In the genomic region with DNA sequence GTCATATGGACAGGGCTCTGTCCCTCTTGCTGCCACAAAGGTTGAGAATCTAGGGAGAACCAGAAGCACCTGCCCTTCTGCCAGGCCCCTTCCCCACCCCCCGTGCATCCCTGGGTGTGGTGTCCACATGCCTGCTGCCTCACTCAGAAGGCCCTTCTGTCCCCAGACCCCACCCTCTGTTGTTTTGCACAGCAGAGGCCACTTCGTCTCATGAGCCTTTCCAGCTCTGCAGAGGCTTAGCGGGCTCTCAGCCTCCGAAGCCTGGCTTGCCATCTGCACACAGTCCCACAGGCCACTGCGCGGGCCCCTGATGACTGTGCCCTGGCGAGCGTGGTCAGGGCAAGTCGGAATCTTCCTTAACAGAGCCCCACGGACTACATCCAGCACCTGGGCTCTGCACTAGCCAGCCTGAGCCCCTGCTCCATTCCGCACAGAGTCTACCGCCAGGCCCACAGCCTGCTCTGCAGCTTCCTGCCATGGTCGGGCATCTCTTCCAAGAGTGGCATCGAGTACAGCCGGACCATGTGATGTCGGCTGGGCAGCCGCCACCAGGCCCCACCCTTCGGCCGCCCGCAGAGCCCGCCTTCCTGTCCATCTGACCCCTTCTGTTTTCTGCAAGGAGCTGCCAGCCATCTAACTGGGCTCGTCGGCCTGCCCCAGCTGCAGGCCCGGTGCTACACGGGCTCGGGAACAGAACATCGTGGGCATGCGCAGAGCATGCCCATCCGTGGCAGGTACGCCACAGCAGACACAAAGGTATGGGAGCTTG, we compare ENCODE assay signal across 35 cellular contexts. TPM values are rescaled to one million over a fixed set of nuclear protein-coding genes. Genes with fewer than 3 reads are reported as not detected.
DNase-seq lines count a peak whose midpoint lies in the region; ATAC-seq, FAIRE-seq and TF ChIP-seq lines count a peak whose summit lies in the region.
"Had no signal": no experiment of that assay in that cellular context is flagged by ENCODE, and none has a peak within 500 bp of the region (broad histone marks: within the 10 kb centered on the region; RNA-seq: fewer than 3 reads in every experiment).

No MANE protein-coding gene starts in this region.

- dilution Hi-C loops in IMR-90 (cut with HindIII; ENCODE audit: low sequenced_read_pairs, unreplicated experiment) = no loop called here

- WGBS in IMR-90 (ENCODE audit: extremely low coverage in 2 of 2, insufficient read length in 1 of 2), 2 experiments = 91% methylated on average over 21 of the region's 30 CpGs; no CpG with 5 or more reads in 1 of the 2 experiments
- 91 to 92% (median 91%) methylated on average over 30 of the region's 30 CpGs for WGBS in small intestine, 3 donors

- no peaks in the 10 kb centered on the region for H3K9me3 ChIP-seq in A673 (ENCODE audit: low read depth, low read length, poor library complexity, severe bottlenecking)
- no peaks in the 10 kb centered on the region for H3K9me3 ChIP-seq in IMR-90 (ENCODE audit: control insufficient read depth, insufficient read depth, low read length)
- H3K9me3 ChIP-seq in osteoblast (ENCODE audit: low read depth, low read length) = no peaks in the 10 kb centered on the region
- H3K9me3 ChIP-seq in small intestine (ENCODE audit: control insufficient read depth, low read depth) = no peaks in the 10 kb centered on the region
- H3K9me3 ChIP-seq: BE2C, neutrophil, uterus had no signal

- intact Hi-C loops in A673 (cut with micrococcal nuclease; ENCODE audit: unreplicated experiment) (no loop called here), IMR-90 (cut with micrococcal nuclease) (no loop called here)

- FAIRE-seq in small intestine (lab: Jason Lieb, UNC) = no peak
- FAIRE-seq: colon, H1 had no signal

- in situ Hi-C loops in IMR-90 (cut with MboI; ENCODE audit: low sequenced_read_pairs) = no loop called here

- H3K4me1 ChIP-seq in A673 (ENCODE audit: insufficient read depth, low read length, poor library complexity, severe bottlenecking) = peaks cover 3% of the 10 kb centered on the region
- H3K4me1 ChIP-seq in IMR-90 (ENCODE audit: control insufficient read depth, insufficient read depth, low read length) = no peaks in the 10 kb centered on the region
- H3K4me1 ChIP-seq in osteoblast (ENCODE audit: insufficient read depth, low read length) = no peaks in the 10 kb centered on the region
- H3K4me1 ChIP-seq in small intestine (ENCODE audit: control insufficient read depth in 2 of 2, insufficient read depth in 1 of 2, low read depth in 1 of 2, low read length in 1 of 2) = no peaks in the 10 kb centered on the region
- H3K4me1 ChIP-seq: uterus had no signal

- H2BK20ac ChIP-seq in IMR-90 (ENCODE audit: low read depth, low read length) = no peak overlapping the region

- H2BK5ac ChIP-seq in IMR-90 (ENCODE audit: low read depth, low read length, poor library complexity, severe bottlenecking) = no peak overlapping the region

- H3K9ac ChIP-seq in IMR-90 (ENCODE audit: low read depth, low read length) = no peak overlapping the region

- H3K79me1 ChIP-seq in IMR-90 (ENCODE audit: low read depth in 1 of 2, low read length in 2 of 2) = peaks cover 8 to 43% of the 10 kb centered on the region in 2 experiments

- H4K91ac ChIP-seq in IMR-90 (ENCODE audit: insufficient read depth, low read depth, low read length) = no peak overlapping the region

- H3K23ac ChIP-seq in IMR-90 (ENCODE audit: low read depth, low read length) = no peak overlapping the region

- no peak overlapping the region for H3K56ac ChIP-seq in IMR-90 (ENCODE audit: extremely low read depth, insufficient read depth, low read length)

- H2AFZ ChIP-seq in IMR-90 (replicated peaks; ENCODE audit: low read length, poor library complexity) (peak overlapping the region; percentile 19), osteoblast (ENCODE audit: low read length) (no peak overlapping the region)

- TF ChIP-seq CTCF in A673 (conservative IDR thresholded peaks at IDR 0.05; ENCODE audit: low read depth, low read length) (no peak), IMR-90 (conservative IDR thresholded peaks at IDR 0.05; ENCODE audit: low read depth, low read length) (no peak), osteoblast (IDR thresholded peaks at IDR 0.05; ENCODE audit: extremely low read depth, low read depth, low read length) (no peak)

- no peak for TF ChIP-seq RAD21 in IMR-90 (IDR thresholded peaks at IDR 0.05; ENCODE audit: low read length)

- ATAC-seq in IMR-90 (ENCODE audit: low read depth) = no peak
- ATAC-seq in GM18909 (IDR thresholded peaks at IDR 0.05; ENCODE audit: poor library complexity, unreplicated experiment) = no peak
- ATAC-seq in HG03460 (IDR thresholded peaks at IDR 0.05; ENCODE audit: unreplicated experiment) = no peak
- ATAC-seq: activated T-cell treated with anti-CD3 and anti-CD28 coated beads, Interleukin-2, amount 50 U/mL, for 72 hours; left colon had no signal

- DNase-seq in A673 (ENCODE audit: low spot score) = no peak
- no peak for DNase-seq in IMR-90
- DNase-seq in globus pallidus (ENCODE audit: low spot score) = peak; percentile 64
- DNase-seq in osteoblast (ENCODE audit: insufficient read length, low spot score, missing footprints) = peak; percentile 75
- no peak for DNase-seq in T-helper 9 cell
- DNase-seq in small intestine = no peak
- DNase-seq: ACHN; activated CD4-positive, alpha-beta memory T cell treated with anti-CD3 and anti-CD28 coated beads for 36 hours; activated CD4-positive, alpha-beta T cell treated with anti-CD3 and anti-CD28 coated beads for 1 hour; activated naive CD4-positive, alpha-beta T cell; activated T-cell treated with anti-CD3 and anti-CD28 coated beads, Interleukin-2, amount 50 U/mL, for 72 hours; BE2C; effector CD8-positive, alpha-beta T cell; EL; immature natural killer cell; KBM-7; left colon; mesendoderm; NCI-H1105 treated with DMSO at 0.1 percent for 48 hours; NCI-H187 treated with DMSO at 0.1 percent for 48 hours; NCI-H2171 treated with DMSO at 0.1 percent for 48 hours; NCI-H510A; stimulated activated naive CD4-positive, alpha-beta T cell treated with Interleukin-2 at 50 U/mL for 16 hours; uterus had no signal

- H2BK15ac ChIP-seq in IMR-90 (ENCODE audit: low read depth, low read length) = no peak overlapping the region

- no peak overlapping the region for H2AK5ac ChIP-seq in IMR-90 (ENCODE audit: low read depth, low read length)

- H3K18ac ChIP-seq in IMR-90 (ENCODE audit: low read depth, low read length) = no peak overlapping the region

- no peak overlapping the region for H3K14ac ChIP-seq in IMR-90 (replicated peaks; ENCODE audit: low read depth, low read length)

- no peak overlapping the region for H4K8ac ChIP-seq in IMR-90 (ENCODE audit: low read depth in 2 of 2, low read length in 2 of 2)

- H3K4me2 ChIP-seq in IMR-90 (ENCODE audit: low read depth, low read length) (no peak overlapping the region), osteoblast (ENCODE audit: insufficient read depth, low read length) (no peak overlapping the region)

- H3K9me1 ChIP-seq in IMR-90 (ENCODE audit: insufficient read depth, low read length) = peaks cover 5% of the 10 kb centered on the region

- H3K27me3 ChIP-seq in A673 (replicated peaks; ENCODE audit: insufficient read depth, low read depth, low read length, poor library complexity) (no peaks in the 10 kb centered on the region), IMR-90 (ENCODE audit: control insufficient read depth, insufficient read depth, low read length) (no peaks in the 10 kb centered on the region), osteoblast (ENCODE audit: insufficient read depth, low read length) (no peaks in the 10 kb centered on the region), small intestine (ENCODE audit: control insufficient read depth in 2 of 2, insufficient read depth in 2 of 2, low read length in 2 of 2) (no peaks in the 10 kb centered on the region)
- H3K27me3 ChIP-seq: BE2C, neutrophil, uterus had no signal

- peaks cover 25% of the 10 kb centered on the region for H3K79me2 ChIP-seq in osteoblast (ENCODE audit: insufficient read depth, low read length)

- BruUV-seq in A673 (replicated peaks; lab: Mats Ljungman, UMichigan) (TSS peak; percentile 12), IMR-90 (replicated peaks; lab: Mats Ljungman, UMichigan) (no TSS peak)

- H4K5ac ChIP-seq in IMR-90 (ENCODE audit: low read depth, low read length) = no peak overlapping the region

- no peak overlapping the region for H2BK120ac ChIP-seq in IMR-90 (ENCODE audit: low read depth, low read length)

- peaks cover 6% of the 10 kb centered on the region for H3K36me3 ChIP-seq in A673 (ENCODE audit: insufficient read depth, low read length, poor library complexity, severe bottlenecking)
- peaks cover 70% of the 10 kb centered on the region for H3K36me3 ChIP-seq in IMR-90 (ENCODE audit: control insufficient read depth, insufficient read depth, low read length)
- H3K36me3 ChIP-seq in osteoblast (ENCODE audit: insufficient read depth, low read length) = peaks cover 50% of the 10 kb centered on the region
- peaks cover 19% of the 10 kb centered on the region in 2 donors for H3K36me3 ChIP-seq in small intestine (ENCODE audit: control insufficient read depth in 2 of 2, insufficient read depth in 2 of 2, low read length in 2 of 2)
- H3K36me3 ChIP-seq: uterus had no signal

- peak overlapping the region; percentile 40 for H2AK9ac ChIP-seq in IMR-90 (replicated peaks; ENCODE audit: low read depth, low read length, poor library complexity)

- H3K4me3 ChIP-seq in A673 (ENCODE audit: low read depth, low read length, poor library complexity, severe bottlenecking) (no peak overlapping the region), IMR-90 (ENCODE audit: insufficient read depth, low read depth, low read length) (no peak overlapping the region), osteoblast (ENCODE audit: insufficient read depth, low read length) (no peak overlapping the region), small intestine (ENCODE audit: low read depth in 1 of 2, low read length in 2 of 2) (no peak overlapping the region)
- H3K4me3 ChIP-seq: SK-N-MC, skin epidermis, uterus had no signal

- H3K4ac ChIP-seq in IMR-90 (ENCODE audit: low read depth, low read length) = no peak overlapping the region

- POLR2A ChIA-PET in A673 (lab: Charles Lee; ENCODE audit: low non-redundant PET) (no interaction called here), IMR-90 (lab: Charles Lee; ENCODE audit: unreplicated experiment) (no interaction called here)

- H4K20me1 ChIP-seq in IMR-90 (ENCODE audit: insufficient read depth, low read length) (peaks cover 11% of the 10 kb centered on the region), osteoblast (ENCODE audit: insufficient read depth, low read length) (peaks cover 19% of the 10 kb centered on the region)

- no peak for TF ChIP-seq POLR2A in IMR-90 (IDR thresholded peaks at IDR 0.05; ENCODE audit: low read depth, low read length)

- CTCF ChIA-PET in A673 (lab: Charles Lee) = no interaction called here
- CTCF ChIA-PET in IMR-90 (lab: Yijun Ruan, JAX) = no interaction called here

- H3K27ac ChIP-seq in A673 (ENCODE audit: low read depth, low read length, poor library complexity, severe bottlenecking) (no peak overlapping the region), IMR-90 (ENCODE audit: insufficient read depth, low read length) (no peak overlapping the region), osteoblast (ENCODE audit: low read depth, low read length) (no peak overlapping the region), small intestine (ENCODE audit: low read depth in 1 of 2, low read length in 1 of 2) (no peak overlapping the region)
- H3K27ac ChIP-seq: epithelial cell of prostate, neutrophil, SK-N-MC, skin epidermis, uterus had no signal

RNA-seq across cellular contexts. Expression of gene C16orf90, which starts 10.8 kb away (rescaled TPM):
- total RNA-seq in A673 (2021) (not detected in 2 replicates), IMR-90 (2012; rRNA removed) (not detected in 2 replicates), osteoblast (not detected in 2 replicates)
- polyA plus RNA-seq in IMR-90 (2012; rRNA removed) (not detected in 2 replicates), small intestine (not detected)
- not detected in 2 replicates for polyA plus RNA-seq in IMR-90 (2012; cell fraction: cytosol; rRNA removed)
- polyA plus RNA-seq in IMR-90 (2012; cell fraction: nucleus; rRNA removed; ENCODE audit: low replicate concordance) = not detected in 2 replicates
- total RNA-seq: activated CD4-positive, alpha-beta memory T cell treated with anti-CD3 and anti-CD28 coated beads for 36 hours; activated T-cell treated with anti-CD3 and anti-CD28 coated beads, Interleukin-2, amount 50 U/mL, for 72 hours; H1; HT1080; left colon; M059J; temporal lobe; uterus had no signal
- polyA plus RNA-seq: H1, immature natural killer cell had no signal

RNA-seq across cellular contexts. Expression of gene CLUAP1, which starts 16.3 kb away (rescaled TPM):
- total RNA-seq in A673 (2021) (22.6 and 36.5 TPM in 2 replicates), IMR-90 (2012; rRNA removed) (6.8 and 13.3 TPM in 2 replicates), osteoblast (17.0 and 18.6 TPM in 2 replicates)
- polyA plus RNA-seq in IMR-90 (2012; rRNA removed) (10.7 and 14.4 TPM in 2 replicates), small intestine (10 to 100 TPM in 1 of 3 donors, 1 to 10 TPM in 2; 3.6 to 10.6 (median 4.6) TPM)
- 1.8 and 2.5 TPM in 2 replicates for polyA plus RNA-seq in IMR-90 (2012; cell fraction: cytosol; rRNA removed)
- polyA plus RNA-seq in IMR-90 (2012; cell fraction: nucleus; rRNA removed; ENCODE audit: low replicate concordance) = 1.8 and 8.2 TPM in 2 replicates

RNA-seq across cellular contexts. Expression of gene NAA60, which starts 41.0 kb away (rescaled TPM):
- total RNA-seq in A673 (2021) = 39.4 and 40.7 TPM in 2 replicates
- total RNA-seq in IMR-90 (2012; rRNA removed) = 5.6 and 7.5 TPM in 2 replicates
- 15.2 and 18.0 TPM in 2 replicates for polyA plus RNA-seq in IMR-90 (2012; rRNA removed)
- polyA plus RNA-seq in IMR-90 (2012; cell fraction: cytosol; rRNA removed) = 9.1 and 16.7 TPM in 2 replicates
- polyA plus RNA-seq in IMR-90 (2012; cell fraction: nucleus; rRNA removed; ENCODE audit: low replicate concordance) = 25.4 and 50.3 TPM in 2 replicates
- total RNA-seq in osteoblast = 19.7 and 27.5 TPM in 2 replicates
- 100 to 1,000 TPM in 1 of 3 donors, 10 to 100 TPM in 2; 51.2 to 102 (median 69.2) TPM for polyA plus RNA-seq in small intestine

RNA-seq across cellular contexts. Expression of gene ZNF597, which starts 41.2 kb away (rescaled TPM):
- total RNA-seq in A673 (2021) = 2.4 and 2.8 TPM in 2 replicates
- 3.0 and 3.1 TPM in 2 replicates for total RNA-seq in IMR-90 (2012; rRNA removed)
- polyA plus RNA-seq in IMR-90 (2012; rRNA removed) = 0.79 and 0.91 TPM in 2 replicates
- polyA plus RNA-seq in IMR-90 (2012; cell fraction: cytosol; rRNA removed) = 0.24 and 0.31 TPM in 2 replicates
- 0.24 and 1.9 TPM in 2 replicates for polyA plus RNA-seq in IMR-90 (2012; cell fraction: nucleus; rRNA removed; ENCODE audit: low replicate concordance)
- 2.9 TPM in 2 replicates for total RNA-seq in osteoblast
- under 1 TPM; 0.45 to 0.95 (median 0.81) TPM for polyA plus RNA-seq in small intestine

Comparison
In these comparisons a context has a peak if more than half of its experiments do, and no peak if none do; other contexts are left out.
1. DNase-seq: peak in globus pallidus (single experiment) and osteoblast (single experiment); none in A673 (single experiment), IMR-90 (single experiment), T-helper 9 cell (single experiment) and small intestine (single experiment).